Comparison of ENCODE assay signal across 19 cellular contexts in the genomic region with DNA sequence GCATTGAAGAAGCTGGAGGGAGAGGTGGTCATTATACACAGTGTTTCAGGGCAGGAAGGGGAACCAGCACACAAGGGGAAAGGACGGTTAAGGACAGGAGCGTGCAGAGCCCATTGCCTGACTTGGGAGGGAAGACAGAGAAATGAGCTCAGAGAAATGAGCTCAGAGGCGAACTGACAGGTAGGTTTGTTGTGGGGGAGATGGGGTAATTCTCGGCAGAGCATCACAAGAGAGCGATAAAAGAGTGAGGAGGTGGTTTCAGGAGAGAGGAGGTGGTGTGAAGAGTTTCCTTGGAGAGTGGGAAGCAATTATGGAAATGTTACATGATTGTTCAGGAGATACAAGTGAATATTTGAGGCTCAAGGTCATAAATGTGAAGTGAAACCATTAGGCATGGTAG.
"Had no signal": no experiment of that assay in that cellular context is flagged by ENCODE, and none has a peak within 500 bp of the region (broad histone marks: within the 10 kb centered on the region; RNA-seq: fewer than 3 reads in every experiment).

No MANE protein-coding gene starts in this region.

- ATAC-seq: natural killer cell; right cardiac atrium; stimulated activated effector memory CD8-positive, alpha-beta T cell treated with anti-CD3 and anti-CD28 coated beads, Interleukin-12 subunit alpha, Interleukin-12 subunit beta, amount 100 ng/mL, for 72 hours had no signal

- H3K27ac ChIP-seq: left ventricle myocardium inferior, ovary, sigmoid colon, spleen, thyroid gland, transverse colon, upper lobe of left lung, vagina had no signal

- DNase-seq: islet precursor cell; left ventricle myocardium inferior; mesendoderm; naive B cell; natural killer cell; nephron progenitor cell; ovary; retina; right cardiac atrium; sigmoid colon; small intestine; spleen; stimulated activated CD4-positive, alpha-beta T cell treated with anti-CD3 and anti-CD28 coated beads, Interleukin-4, amount 100 ng/mL, for 24 hours; stimulated activated naive CD4-positive, alpha-beta T cell; thyroid gland; transverse colon; upper lobe of left lung had no signal
